In the genomic region with DNA sequence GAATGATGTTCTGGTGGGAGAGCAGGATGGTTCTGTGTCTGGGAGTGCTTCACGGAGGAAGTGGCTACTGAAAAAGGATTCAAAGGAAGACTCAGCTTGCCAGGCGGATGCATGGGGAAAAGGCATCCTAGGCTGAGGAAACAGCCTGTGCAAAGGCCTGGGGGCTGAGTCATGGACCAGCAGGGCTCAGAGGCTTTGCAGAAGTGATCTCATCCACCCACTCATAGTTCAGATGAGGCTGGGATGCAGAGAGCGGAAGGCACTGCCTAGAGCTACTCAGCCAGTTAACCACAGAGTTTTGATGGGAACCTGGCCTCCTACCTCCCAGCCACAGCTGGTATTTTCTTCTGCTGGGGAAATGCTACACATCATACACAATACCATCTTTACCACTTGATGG, we compare ENCODE assay signal across 8 cellular contexts. TPM values are rescaled to one million over a fixed set of nuclear protein-coding genes. Genes with fewer than 3 reads are reported as not detected.
DNase-seq lines count a peak whose midpoint lies in the region; ATAC-seq, FAIRE-seq and TF ChIP-seq lines count a peak whose summit lies in the region.

No MANE protein-coding gene starts in this region.

- peaks cover 6% of the 10 kb centered on the region for H3K27me3 Mint-ChIP-seq in activated naive CD8-positive, alpha-beta T cell treated with anti-CD3 and anti-CD28 coated beads, Interleukin-2, amount 50 U/mL, for 24 hours

- H3K56ac ChIP-seq in IMR-90 (ENCODE audit: extremely low read depth, insufficient read depth, low read length), result 0 out of 2 replicates have a peak overlapping the region, but pooled peaks have one; percentile 42

- BruUV-seq in IMR-90 (replicated peaks; lab: Mats Ljungman, UMichigan), result no TSS peak

- no peak overlapping the region for H3K9ac ChIP-seq in IMR-90 (ENCODE audit: low read depth, low read length)

- in situ Hi-C loops in IMR-90 (cut with MboI; ENCODE audit: low sequenced_read_pairs), result no loop called here

- ATAC-seq in IMR-90 (ENCODE audit: low read depth), result peak; percentile 97
- ATAC-seq in activated naive CD8-positive, alpha-beta T cell treated with anti-CD3 and anti-CD28 coated beads, Interleukin-2, amount 50 U/mL, for 24 hours, result peak; percentile 99

- H3K27ac ChIP-seq in ACC112 (ENCODE audit: low read depth, low read length) (peak overlapping the region; percentile 92), IMR-90 (ENCODE audit: insufficient read depth, low read length) (peak overlapping the region; percentile 43; the same call in 1 of the 2 replicates), osteoblast (ENCODE audit: low read depth, low read length) (peak overlapping the region; percentile 99)

- peak overlapping the region; percentile 51 for H3K4me3 Mint-ChIP-seq in activated naive CD8-positive, alpha-beta T cell treated with anti-CD3 and anti-CD28 coated beads, Interleukin-2, amount 50 U/mL, for 24 hours

- peaks cover 22% of the 10 kb centered on the region for H3K4me1 Mint-ChIP-seq in activated naive CD8-positive, alpha-beta T cell treated with anti-CD3 and anti-CD28 coated beads, Interleukin-2, amount 50 U/mL, for 24 hours

- H2AK5ac ChIP-seq in IMR-90 (ENCODE audit: low read depth, low read length), result peak overlapping the region; percentile 40; the same call in 1 of the 2 replicates

- 0 out of 2 replicates have a peak, but pooled peaks cover 4% of the 10 kb centered on the region for H3K9me3 ChIP-seq in IMR-90 (ENCODE audit: control insufficient read depth, insufficient read depth, low read length)
- no peaks in the 10 kb centered on the region for H3K9me3 ChIP-seq in osteoblast (ENCODE audit: low read depth, low read length)

- H2BK15ac ChIP-seq in IMR-90 (ENCODE audit: low read depth, low read length), result peak overlapping the region; percentile 16; the same call in 1 of the 3 replicates

- H3K27me3 ChIP-seq in ACC112 (ENCODE audit: insufficient read depth, low read length) (no peaks in the 10 kb centered on the region), IMR-90 (ENCODE audit: control insufficient read depth, insufficient read depth, low read length) (no peaks in the 10 kb centered on the region), osteoblast (ENCODE audit: insufficient read depth, low read length) (no peaks in the 10 kb centered on the region)

- DNase-seq in GM19239 (ENCODE audit: insufficient read length, low spot score) (no peak), IMR-90 (peak; percentile 98), osteoblast (ENCODE audit: insufficient read length, low spot score, missing footprints) (peak; percentile 93), NCI-H510A treated with DMSO at 0.1 percent for 48 hours (lab: John Stamatoyannopoulos, UW) (no peak), NCI-H748 treated with DMSO at 0.1 percent for 48 hours (lab: John Stamatoyannopoulos, UW) (no peak), NCI-H82 (lab: John Stamatoyannopoulos, UW) (no peak)
- peak; percentile 67 for DNase-seq in activated naive CD8-positive, alpha-beta T cell treated with anti-CD3 and anti-CD28 coated beads, Interleukin-2, amount 50 U/mL, for 24 hours

- peaks cover 2% of the 10 kb centered on the region for H3K36me3 Mint-ChIP-seq in activated naive CD8-positive, alpha-beta T cell treated with anti-CD3 and anti-CD28 coated beads, Interleukin-2, amount 50 U/mL, for 24 hours (ENCODE audit: low read depth)

- peak overlapping the region; percentile 70 for H3K27ac Mint-ChIP-seq in activated naive CD8-positive, alpha-beta T cell treated with anti-CD3 and anti-CD28 coated beads, Interleukin-2, amount 50 U/mL, for 24 hours

- peak overlapping the region; percentile 81 for H3K4ac ChIP-seq in IMR-90 (ENCODE audit: low read depth, low read length)

- H4K91ac ChIP-seq in IMR-90 (ENCODE audit: insufficient read depth, low read depth, low read length), result peak overlapping the region; percentile 73; the same call in 1 of the 2 replicates

- H4K8ac ChIP-seq in IMR-90 (ENCODE audit: low read depth in 2 of 2, low read length in 2 of 2), result peak overlapping the region in 1 of 2 experiments; percentile 68; a peak in 1 of 4 replicates

- H4K20me1 ChIP-seq in IMR-90 (ENCODE audit: insufficient read depth, low read length) (no peaks in the 10 kb centered on the region), osteoblast (ENCODE audit: insufficient read depth, low read length) (no peaks in the 10 kb centered on the region)

- peaks cover 17% of the 10 kb centered on the region for H3K9me3 Mint-ChIP-seq in activated naive CD8-positive, alpha-beta T cell treated with anti-CD3 and anti-CD28 coated beads, Interleukin-2, amount 50 U/mL, for 24 hours

- dilution Hi-C loops in IMR-90 (cut with HindIII; ENCODE audit: low sequenced_read_pairs, unreplicated experiment), result no loop called here

- H3K4me1 ChIP-seq in ACC112 (ENCODE audit: control insufficient read depth, insufficient read depth, low read length, unreplicated experiment), result peaks cover 33% of the 10 kb centered on the region
- peaks cover 10% of the 10 kb centered on the region for H3K4me1 ChIP-seq in IMR-90 (ENCODE audit: control insufficient read depth, insufficient read depth, low read length)
- H3K4me1 ChIP-seq in osteoblast (ENCODE audit: insufficient read depth, low read length), result peaks cover 32% of the 10 kb centered on the region

- H3K14ac ChIP-seq in IMR-90 (replicated peaks; ENCODE audit: low read depth, low read length), result peak overlapping the region; percentile 46; the same call in 1 of the 2 replicates

- TF ChIP-seq POLR2A in IMR-90 (IDR thresholded peaks at IDR 0.05; ENCODE audit: low read depth, low read length), result no peak; the same call in 1 of the 2 replicates

- H3K18ac ChIP-seq in IMR-90 (ENCODE audit: low read depth, low read length), result peak overlapping the region; percentile 56; the same call in 1 of the 2 replicates

- no CpG with 5 or more reads among the region's 3 CpGs for WGBS in IMR-90 (ENCODE audit: extremely low coverage in 2 of 2, insufficient read length in 1 of 2), 2 experiments

- CTCF ChIA-PET in IMR-90 (lab: Yijun Ruan, JAX), result interaction anchor here (1.0 kb wide), 1 partner anchor 81 kb away, joined by 3 read pairs; no protein-coding TSS in a partner anchor

- H2BK5ac ChIP-seq in IMR-90 (ENCODE audit: low read depth, low read length, poor library complexity, severe bottlenecking), result peak overlapping the region; percentile 69

- peak; percentile 19; the same call in 1 of the 2 replicates for TF ChIP-seq RAD21 in IMR-90 (IDR thresholded peaks at IDR 0.05; ENCODE audit: low read length)

- no peak overlapping the region for H4K5ac ChIP-seq in IMR-90 (ENCODE audit: low read depth, low read length)

- peak overlapping the region; percentile 22; the same call in 1 of the 2 replicates for H3K4me3 ChIP-seq in ACC112 (ENCODE audit: low read depth, low read length)
- no peak overlapping the region for H3K4me3 ChIP-seq in IMR-90 (ENCODE audit: insufficient read depth, low read depth, low read length)
- peak overlapping the region; percentile 11 for H3K4me3 ChIP-seq in osteoblast (ENCODE audit: insufficient read depth, low read length)

- H3K9me1 ChIP-seq in IMR-90 (ENCODE audit: insufficient read depth, low read length), result peaks cover 9% of the 10 kb centered on the region

- H3K79me2 ChIP-seq in ACC112 (ENCODE audit: control insufficient read depth, insufficient read depth, low read length, unreplicated experiment) (no peaks in the 10 kb centered on the region), osteoblast (ENCODE audit: insufficient read depth, low read length) (no peaks in the 10 kb centered on the region)

- peak overlapping the region; percentile 71 for H2BK20ac ChIP-seq in IMR-90 (ENCODE audit: low read depth, low read length)

- H3K36me3 ChIP-seq in ACC112 (ENCODE audit: insufficient read depth, low read length) (no peaks in the 10 kb centered on the region), IMR-90 (ENCODE audit: control insufficient read depth, insufficient read depth, low read length) (no peaks in the 10 kb centered on the region), osteoblast (ENCODE audit: insufficient read depth, low read length) (no peaks in the 10 kb centered on the region)

- peak overlapping the region; percentile 48 for H2AK9ac ChIP-seq in IMR-90 (replicated peaks; ENCODE audit: low read depth, low read length, poor library complexity)

- H2AFZ ChIP-seq in ACC112 (ENCODE audit: low read length, unreplicated experiment), result no peak overlapping the region
- H2AFZ ChIP-seq in IMR-90 (replicated peaks; ENCODE audit: low read length, poor library complexity), result peak overlapping the region; percentile 9
- H2AFZ ChIP-seq in osteoblast (ENCODE audit: low read length), result no peak overlapping the region

- H3K23ac ChIP-seq in IMR-90 (ENCODE audit: low read depth, low read length), result peak overlapping the region; percentile 36; the same call in 1 of the 2 replicates

- POLR2A ChIA-PET in IMR-90 (lab: Charles Lee; ENCODE audit: unreplicated experiment), result no interaction called here

- H3K4me2 ChIP-seq in IMR-90 (ENCODE audit: low read depth, low read length) (no peak overlapping the region), osteoblast (ENCODE audit: insufficient read depth, low read length) (peak overlapping the region; percentile 61)

- peak; percentile 23 for FAIRE-seq in GM19239 (lab: Jason Lieb, UNC)

- intact Hi-C loops in IMR-90 (cut with micrococcal nuclease), result no loop called here

- peak overlapping the region; percentile 78 for H2BK120ac ChIP-seq in IMR-90 (ENCODE audit: low read depth, low read length)

- H3K79me1 ChIP-seq in IMR-90 (ENCODE audit: low read depth in 1 of 2, low read length in 2 of 2), result no peaks in the 10 kb centered on the region

- TF ChIP-seq CTCF in IMR-90 (conservative IDR thresholded peaks at IDR 0.05; ENCODE audit: low read depth, low read length) (no peak), osteoblast (IDR thresholded peaks at IDR 0.05; ENCODE audit: extremely low read depth, low read depth, low read length) (no peak)

TF ChIP-seq in IMR-90, 13 proteins besides CTCF, POLR2A, EP300 and RAD21 (continues in another document):
- TF ChIP-seq MXI1 (IDR thresholded peaks at IDR 0.05; ENCODE audit: borderline replicate concordance, low read depth, low read length) (no peak), MAZ (IDR thresholded peaks at IDR 0.05; ENCODE audit: borderline replicate concordance, low read depth, low read length) (no peak), CEBPB (IDR thresholded peaks at IDR 0.05; ENCODE audit: low read depth, low read length) (peak; percentile 35), NFE2L2 (IDR thresholded peaks at IDR 0.05; ENCODE audit: low read depth, low read length) (peak; percentile 56; the same call in 1 of the 2 replicates), RCOR1 (IDR thresholded peaks at IDR 0.05; ENCODE audit: insufficient replicate concordance, low read length) (peak; percentile 46), SMC3 (IDR thresholded peaks at IDR 0.05; ENCODE audit: low read depth, low read length) (no peak)

RNA-seq across cellular contexts. Expression of a gene that starts 15.8 kb away (rescaled TPM):
- total RNA-seq in IMR-90 (2012; rRNA removed), result under 0.01 TPM in 2 replicates
- polyA plus RNA-seq in IMR-90 (2012; rRNA removed), result 0.31 and 0.33 TPM in 2 replicates
- polyA plus RNA-seq in IMR-90 (2012; cell fraction: cytosol; rRNA removed), result 0.14 and 0.34 TPM in 2 replicates
- 2.5 and 4.3 TPM in 2 replicates for polyA plus RNA-seq in IMR-90 (2012; cell fraction: nucleus; rRNA removed; ENCODE audit: low replicate concordance)
- total RNA-seq in osteoblast, result 2.4 and 2.9 TPM in 2 replicates

RNA-seq across cellular contexts. Expression of a gene that starts 53.9 kb away (rescaled TPM):
- total RNA-seq in IMR-90 (2012; rRNA removed), result not detected in 2 replicates
- polyA plus RNA-seq in IMR-90 (2012; rRNA removed), result not detected in 2 replicates
- polyA plus RNA-seq in IMR-90 (2012; cell fraction: cytosol; rRNA removed), result not detected in 2 replicates
- polyA plus RNA-seq in IMR-90 (2012; cell fraction: nucleus; rRNA removed; ENCODE audit: low replicate concordance), result not detected in 2 replicates
- not detected in 2 replicates for total RNA-seq in osteoblast

Comparison
In these comparisons a context has a peak if more than half of its experiments do, and no peak if none do; other contexts are left out.
1. H3K27ac ChIP-seq: peak in every context shown above with its lines; median percentile 99 in osteoblast; 92 in ACC112; 43 in IMR-90.
2. DNase-seq: peak in IMR-90 (single experiment), activated naive CD8-positive, alpha-beta T cell treated with anti-CD3 and anti-CD28 coated beads, Interleukin-2, amount 50 U/mL, for 24 hours (single experiment) and osteoblast (single experiment); none in GM19239 (single experiment), NCI-H510A treated with DMSO at 0.1 percent for 48 hours (single experiment), NCI-H748 treated with DMSO at 0.1 percent for 48 hours (single experiment) and NCI-H82 (single experiment).